ENCODE assay signal across 6 cellular contexts in the genomic region with DNA sequence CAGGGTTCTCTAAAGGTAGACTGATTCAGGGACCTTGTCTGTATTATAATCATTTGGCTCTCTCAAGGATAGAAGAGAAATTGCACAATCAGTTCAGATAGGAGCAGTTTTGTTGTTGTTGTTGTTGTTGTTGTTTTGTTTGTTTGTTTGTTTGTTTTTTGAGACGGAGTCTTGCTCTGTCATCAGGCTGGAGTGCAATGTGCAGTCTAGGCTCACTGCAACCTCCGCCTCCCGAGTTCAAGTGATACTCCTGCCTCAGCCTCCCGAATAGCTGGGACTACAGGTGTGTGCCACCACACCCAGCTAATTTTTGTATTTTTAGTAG. TPM values are rescaled to one million over a fixed set of nuclear protein-coding genes. Genes with fewer than 3 reads are reported as not detected.
DNase-seq lines count a peak whose midpoint lies in the region; ATAC-seq and TF ChIP-seq lines count a peak whose summit lies in the region.
"Not testable (repeated sequence)": the region's sequence is repeated elsewhere in the genome, so short reads cannot be mapped to it uniquely, and the experiment has no call there.

No MANE protein-coding gene starts in this region.

- TF ChIP-seq POLR2A in gastrocnemius medialis (IDR thresholded peaks at IDR 0.05), result not testable (repeated sequence)

- not testable (repeated sequence) for H3K4me2 ChIP-seq in mammary epithelial cell (ENCODE audit: insufficient read depth, low read depth, low read length); trophoblast cell (ENCODE audit: low read length)

- not testable (repeated sequence) for TF ChIP-seq CTCF in C4-2B (conservative IDR thresholded peaks at IDR 0.05); mammary epithelial cell (conservative IDR thresholded peaks at IDR 0.05 in 1 of 2, IDR thresholded peaks at IDR 0.05 in 1 of 2; ENCODE audit: extremely low read depth in 1 of 2, insufficient read depth in 1 of 2, low read depth in 1 of 2, low read length in 2 of 2); mesothelial cell of epicardium (IDR thresholded peaks at IDR 0.05; ENCODE audit: unreplicated experiment); gastrocnemius medialis (IDR thresholded peaks at IDR 0.05 in 4 of 5, conservative IDR thresholded peaks at IDR 0.05 in 1 of 5); type B pancreatic cell (conservative IDR thresholded peaks at IDR 0.05)

- H3K79me2 ChIP-seq in mammary epithelial cell (ENCODE audit: insufficient read depth, low read length); trophoblast cell (ENCODE audit: control insufficient read depth, insufficient read depth, low read length, poor library complexity): not testable (repeated sequence)

- H3K9ac ChIP-seq in mammary epithelial cell (ENCODE audit: insufficient read depth, low read length); trophoblast cell (ENCODE audit: low read length): not testable (repeated sequence)

- CTCF ChIA-PET in mammary epithelial cell (lab: Charles Lee; ENCODE audit: low non-redundant PET), result not testable (repeated sequence)

- not testable (repeated sequence) for H4K8ac ChIP-seq in trophoblast cell (ENCODE audit: low read depth, low read length)

- not testable (repeated sequence) for H3K36me3 ChIP-seq in mammary epithelial cell (ENCODE audit: insufficient read depth, low read length); trophoblast cell (ENCODE audit: control insufficient read depth in 1 of 2, insufficient read depth in 2 of 2, low read length in 2 of 2); gastrocnemius medialis

- H2BK5ac ChIP-seq in trophoblast cell (ENCODE audit: low read depth, low read length, poor library complexity), result not testable (repeated sequence)

- not testable (repeated sequence) for H3K27me3 Mint-ChIP-seq in mesothelial cell of epicardium (ENCODE audit: low read depth); type B pancreatic cell

- not testable (repeated sequence) for H4K12ac ChIP-seq in trophoblast cell (ENCODE audit: low read depth, low read length)

- H3K36me3 Mint-ChIP-seq in mesothelial cell of epicardium, type B pancreatic cell: not testable (repeated sequence)

- not testable (repeated sequence) for H2BK12ac ChIP-seq in trophoblast cell (ENCODE audit: low read length)

- intact Hi-C loops in mammary epithelial cell (cut with micrococcal nuclease); gastrocnemius medialis (cut with DNase I; ENCODE audit: low total_unique reads): not testable (repeated sequence)

- H4K20me1 ChIP-seq in mammary epithelial cell (ENCODE audit: insufficient read depth, low read length), result not testable (repeated sequence)

- not testable (repeated sequence) for H2BK120ac ChIP-seq in trophoblast cell (ENCODE audit: insufficient read depth, low read length, poor library complexity)

- DNase-seq in mammary epithelial cell; mesothelial cell of epicardium (ENCODE audit: low spot score in 2 of 2, unreplicated experiment in 2 of 2); trophoblast cell; gastrocnemius medialis; type B pancreatic cell (ENCODE audit: extremely low spot score, unreplicated experiment): not testable (repeated sequence)

- not testable (repeated sequence) for H3K27me3 ChIP-seq in mammary epithelial cell (ENCODE audit: insufficient read depth, low read length); trophoblast cell (ENCODE audit: insufficient read depth, low read length); gastrocnemius medialis

- WGBS in mammary epithelial cell (ENCODE audit: low coverage, missing lambda C conversion rate), result no CpG with 5 or more reads among the region's 4 CpGs
- no CpG with 5 or more reads among the region's 4 CpGs for WGBS in trophoblast cell (ENCODE audit: extremely low coverage, insufficient coverage, insufficient read length)

- H3K18ac ChIP-seq in trophoblast cell (ENCODE audit: low read length), result not testable (repeated sequence)

- H2AK5ac ChIP-seq in trophoblast cell (ENCODE audit: low read length), result not testable (repeated sequence)

- peaks cover 66% of the 10 kb centered on the region for H3K4me1 Mint-ChIP-seq in mesothelial cell of epicardium
- not testable (repeated sequence) for H3K4me1 Mint-ChIP-seq in type B pancreatic cell (ENCODE audit: unreplicated experiment)

- peak overlapping the region; percentile 73 for H3K27ac Mint-ChIP-seq in mesothelial cell of epicardium
- H3K27ac Mint-ChIP-seq in type B pancreatic cell, result peak overlapping the region; percentile 43

- TSS peak; percentile 75 for BruUV-seq in mammary epithelial cell (replicated peaks; lab: Mats Ljungman, UMichigan)

- H3K4me3 ChIP-seq in mammary epithelial cell (replicated peaks in 1 of 3; ENCODE audit: insufficient read depth in 1 of 3, low read depth in 2 of 3, low read length in 3 of 3); trophoblast cell (ENCODE audit: low read depth, low read length); gastrocnemius medialis: not testable (repeated sequence)

- not testable (repeated sequence) for H3K23ac ChIP-seq in trophoblast cell (ENCODE audit: low read length)

- H3K4me3 Mint-ChIP-seq in mesothelial cell of epicardium, type B pancreatic cell: not testable (repeated sequence)

- H3K4me1 ChIP-seq in mammary epithelial cell (ENCODE audit: insufficient read depth, low read length), result not testable (repeated sequence)
- H3K4me1 ChIP-seq in trophoblast cell (ENCODE audit: control insufficient read depth in 1 of 2, insufficient read depth in 2 of 2, low read length in 2 of 2) (peaks cover 11 to 18% of the 10 kb centered on the region in 2 experiments), gastrocnemius medialis (peaks cover 21 to 44% of the 10 kb centered on the region in 2 donors)

- dilution Hi-C loops in mammary epithelial cell (cut with HindIII; ENCODE audit: low sequenced_read_pairs), result not testable (repeated sequence)

- H3K9me3 Mint-ChIP-seq in mesothelial cell of epicardium, type B pancreatic cell: not testable (repeated sequence)

- H3K4ac ChIP-seq in trophoblast cell (ENCODE audit: low read depth, low read length), result not testable (repeated sequence)

- in situ Hi-C loops in mammary epithelial cell (cut with MboI; ENCODE audit: low sequenced_read_pairs in 2 of 2); gastrocnemius medialis (cut with MboI; ENCODE audit: low sequenced_read_pairs in 4 of 4): not testable (repeated sequence)

- H2AFZ ChIP-seq in mammary epithelial cell (ENCODE audit: low read depth, low read length); trophoblast cell (ENCODE audit: insufficient read depth, low read length, poor library complexity): not testable (repeated sequence)

- peak overlapping the region; percentile 40 for H3K27ac ChIP-seq in C4-2B
- H3K27ac ChIP-seq in mammary epithelial cell (ENCODE audit: insufficient read depth, low read depth, low read length), result not testable (repeated sequence)
- H3K27ac ChIP-seq in trophoblast cell (ENCODE audit: low read depth, low read length), result peak overlapping the region; percentile 46
- peak overlapping the region; percentile 29 to 80 (median 68) for H3K27ac ChIP-seq in gastrocnemius medialis

- H4K91ac ChIP-seq in trophoblast cell (ENCODE audit: low read depth, low read length), result peak overlapping the region; percentile 39

- not testable (repeated sequence) for ATAC-seq in gastrocnemius medialis

- H3K9me3 ChIP-seq in mammary epithelial cell (replicated peaks; ENCODE audit: insufficient read depth, low read length); trophoblast cell (ENCODE audit: insufficient read depth, low read depth, low read length); gastrocnemius medialis: not testable (repeated sequence)

- H3K79me1 ChIP-seq in trophoblast cell (ENCODE audit: low read length), result not testable (repeated sequence)

- not testable (repeated sequence) for H3K14ac ChIP-seq in trophoblast cell (ENCODE audit: low read length)

RNA-seq across cellular contexts. Expression of a gene that starts 43.1 kb away (rescaled TPM):
- 10 to 100 TPM; 45.8 to 49.0 TPM for total RNA-seq in mammary epithelial cell
- 29.5 TPM for polyA plus RNA-seq in mammary epithelial cell
- polyA minus RNA-seq in mammary epithelial cell, result 197 TPM
- 58.2 to 61.4 TPM (median 60.7 TPM) in 3 replicates for total RNA-seq in mesothelial cell of epicardium
- polyA plus RNA-seq in trophoblast cell (2013), result 28.1 and 29.2 TPM in 2 replicates
- 10 to 100 TPM; 14.0 to 21.4 (median 16.7) TPM for total RNA-seq in gastrocnemius medialis
- 34.3 and 49.8 TPM in 2 replicates for total RNA-seq in type B pancreatic cell (ENCODE audit: low replicate concordance)
